In genomic region chr17:78803161-78803845, GRCh38 we compare ENCODE assay signal across 1 cellular context.
TF ChIP-seq lines count a peak whose summit lies in the region.

No MANE protein-coding gene starts in this region.

TF ChIP-seq in SK-N-SH, 30 proteins besides CTCF, POLR2A, EP300 and RAD21 (continued from another document):
- TF ChIP-seq PBX3 (IDR thresholded peaks at IDR 0.05) = no peak
